Comparison of ENCODE assay signal across 25 cellular contexts in the genomic region with DNA sequence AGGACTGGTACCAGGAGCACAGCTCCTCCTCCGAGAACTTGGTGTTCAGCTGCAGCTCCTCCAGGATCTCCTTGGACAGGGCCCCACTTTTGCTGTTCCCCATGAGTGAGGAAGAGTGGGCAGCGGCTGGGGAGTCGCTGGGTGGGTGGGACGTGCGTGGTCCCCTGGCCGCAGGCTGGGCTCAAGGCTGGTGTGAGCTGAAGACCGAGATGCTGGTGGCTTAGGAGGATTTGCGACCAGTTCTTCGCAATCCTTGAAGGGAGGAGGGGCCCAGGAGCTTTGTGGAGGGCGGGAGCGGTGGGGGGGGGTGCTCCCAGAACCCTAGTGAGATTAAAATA. TPM values are rescaled to one million over a fixed set of nuclear protein-coding genes. Genes with fewer than 3 reads are reported as not detected.
DNase-seq lines count a peak whose midpoint lies in the region; ATAC-seq, FAIRE-seq and TF ChIP-seq lines count a peak whose summit lies in the region.
"Had no signal": no experiment of that assay in that cellular context is flagged by ENCODE, and none has a peak within 500 bp of the region (broad histone marks: within the 10 kb centered on the region; RNA-seq: fewer than 3 reads in every experiment).

Gene RCVRN, minus strand, starts transcription at position 194 of the 338 bp plus-strand sequence. Its CDS starts 91 bp downstream, at position 103.

- CTCF ChIA-PET in H1 (lab: Charles Lee; ENCODE audit: partially characterized antibody): interaction anchor here (0.8 to 10.8 kb wide), 16 partner anchors 13 to 381 kb away, joined by 3 to 101 read pairs (median 4); no protein-coding TSS in a partner anchor

- H3K27me3 Mint-ChIP-seq in GM23338 (ENCODE audit: insufficient read depth, low read depth, poor library complexity): peaks cover 9% of the 10 kb centered on the region
- H3K27me3 Mint-ChIP-seq in osteocyte (ENCODE audit: unreplicated experiment): no peaks in the 10 kb centered on the region
- H3K27me3 Mint-ChIP-seq: CD4-positive, CD25-positive, alpha-beta regulatory T cell had no signal

- H3K79me1 ChIP-seq in H1 (ENCODE audit: low read depth, low read length): no peaks in the 10 kb centered on the region
- no peaks in the 10 kb centered on the region for H3K79me1 ChIP-seq in mesenchymal stem cell (replicated peaks; ENCODE audit: low read length, poor library complexity, severe bottlenecking)

- H3K9me3 ChIP-seq in H1 (ENCODE audit: insufficient read depth in 2 of 2, low read depth in 1 of 2, low read length in 1 of 2): no peaks in the 10 kb centered on the region
- H3K9me3 ChIP-seq in mesenchymal stem cell (ENCODE audit: control insufficient read depth, low read length): no peaks in the 10 kb centered on the region
- H3K9me3 ChIP-seq: A549, HAP-1 had no signal

- no peak for TF ChIP-seq RAD21 in H1 (IDR thresholded peaks at IDR 0.05 in 1 of 2, conservative IDR thresholded peaks at IDR 0.05 in 1 of 2; ENCODE audit: low read depth in 2 of 2, low read length in 2 of 2)

- H4K20me1 ChIP-seq in GM23338 (replicated peaks; ENCODE audit: insufficient read depth) (no peaks in the 10 kb centered on the region), H1 (replicated peaks in 1 of 2; ENCODE audit: control insufficient read depth in 1 of 2, insufficient read depth in 2 of 2, low read length in 2 of 2) (no peaks in the 10 kb centered on the region)

- H2BK15ac ChIP-seq in H1 (ENCODE audit: low read length) (no peak within 1 kb of the TSS), mesenchymal stem cell (ENCODE audit: low read depth, poor library complexity, severe bottlenecking) (peak within 1 kb of the TSS; percentile 36)

- no peak within 1 kb of the TSS for H3K18ac ChIP-seq in H1 (ENCODE audit: extremely low read depth, low read length)
- H3K18ac ChIP-seq in mesenchymal stem cell (ENCODE audit: low read depth in 1 of 2, low read length in 2 of 2): peak within 1 kb of the TSS in 1 of 2 experiments; percentile 1

- no peaks in the 10 kb centered on the region for H3K79me2 ChIP-seq in GM23338 (replicated peaks; ENCODE audit: insufficient read depth)
- H3K79me2 ChIP-seq in H1 (ENCODE audit: control insufficient read depth in 1 of 2, insufficient read depth in 2 of 2, low read length in 2 of 2): no peaks in the 10 kb centered on the region

- ATAC-seq in GM23338 (no peak), HG02588 (IDR thresholded peaks at IDR 0.05; ENCODE audit: unreplicated experiment) (no peak)
- ATAC-seq: A549; CD8-positive, alpha-beta T cell; GM12878 had no signal

- H2AFZ ChIP-seq in GM23338 (peak within 1 kb of the TSS; percentile 18; the same call in 1 of the 2 replicates), H1 (ENCODE audit: low read length) (no peak within 1 kb of the TSS), mesenchymal stem cell (ENCODE audit: low read depth, low read length) (no peak within 1 kb of the TSS)
- H2AFZ ChIP-seq: GM23248 had no signal

- H3K4ac ChIP-seq in H1 (replicated peaks; ENCODE audit: insufficient read length, low read depth, low read length): peak within 1 kb of the TSS; percentile 48
- H3K4ac ChIP-seq in mesenchymal stem cell (ENCODE audit: low read depth in 1 of 2, low read length in 2 of 2): no peak within 1 kb of the TSS

- TF ChIP-seq POLR2A in H1 (IDR thresholded peaks at IDR 0.05; ENCODE audit: control extremely low read depth in 1 of 2, low read depth in 2 of 2, low read length in 2 of 2): no peak

- no peaks in the 10 kb centered on the region for H3K4me1 ChIP-seq in GM23338 (ENCODE audit: insufficient read depth)
- peaks cover 0 to 4% (median 2%) of the 10 kb centered on the region in 4 experiments; a peak in 3 of 7 replicates for H3K4me1 ChIP-seq in H1 (replicated peaks in 1 of 4; ENCODE audit: control insufficient read depth in 3 of 4, insufficient read depth in 4 of 4, low read length in 3 of 4)
- peaks cover 20% of the 10 kb centered on the region for H3K4me1 ChIP-seq in mesenchymal stem cell (ENCODE audit: control insufficient read depth, insufficient read depth, low read depth, low read length)
- H3K4me1 ChIP-seq: HAP-1 had no signal

- H2AK5ac ChIP-seq in H1 (ENCODE audit: low read depth, low read length): no peak within 1 kb of the TSS
- no peak within 1 kb of the TSS for H2AK5ac ChIP-seq in mesenchymal stem cell (ENCODE audit: low read length, severe bottlenecking)

- H3K4me3 ChIP-seq in GM23338: no peak within 1 kb of the TSS
- H3K4me3 ChIP-seq in H1 (ENCODE audit: extremely low read depth in 1 of 4, insufficient read depth in 2 of 4, low read depth in 3 of 4, low read length in 4 of 4): no peak within 1 kb of the TSS
- H3K4me3 ChIP-seq in mesenchymal stem cell (ENCODE audit: insufficient read depth in 1 of 2, low read depth in 1 of 2, low read length in 2 of 2): no peak within 1 kb of the TSS
- H3K4me3 ChIP-seq: A549, GM12878, GM23248, HAP-1 had no signal

- H3K4me2 ChIP-seq in GM23338 (no peak within 1 kb of the TSS), H1 (ENCODE audit: insufficient read depth in 1 of 2, low read depth in 2 of 2, low read length in 2 of 2) (no peak within 1 kb of the TSS), mesenchymal stem cell (ENCODE audit: low read length, poor library complexity, severe bottlenecking) (no peak within 1 kb of the TSS)
- H3K4me2 ChIP-seq: A549 had no signal

- H3K4me3 Mint-ChIP-seq in GM23338: no peak within 1 kb of the TSS
- no peak within 1 kb of the TSS for H3K4me3 Mint-ChIP-seq in osteocyte (ENCODE audit: unreplicated experiment)
- H3K4me3 Mint-ChIP-seq: CD4-positive, CD25-positive, alpha-beta regulatory T cell; CD8-positive, alpha-beta T cell; HFFc6 had no signal

- H4K8ac ChIP-seq in H1 (ENCODE audit: extremely low read depth, insufficient read depth, low read length): no peak within 1 kb of the TSS
- H4K8ac ChIP-seq in mesenchymal stem cell (ENCODE audit: low read length): peak within 1 kb of the TSS; percentile 31

- H4K91ac ChIP-seq in H1 (replicated peaks; ENCODE audit: insufficient read length, low read length) (no peak within 1 kb of the TSS), mesenchymal stem cell (ENCODE audit: low read length) (peak within 1 kb of the TSS; percentile 48)

- 70% methylated on average over 6 of the region's 11 CpGs; no CpG with 5 or more reads in 1 of the 2 experiments for WGBS in H1 (ENCODE audit: extremely low coverage in 1 of 2, insufficient coverage in 1 of 2, insufficient read length in 1 of 2, insufficient replicate concordance in 2 of 2, low coverage in 1 of 2, low lambda C conversion rate in 2 of 2, missing lambda C conversion rate in 1 of 2), 2 experiments
- 97% methylated on average over 11 of the region's 11 CpGs for WGBS in mesenchymal stem cell

- H3K27ac Mint-ChIP-seq in GM23338 (no peak within 1 kb of the TSS), osteocyte (ENCODE audit: unreplicated experiment) (no peak within 1 kb of the TSS)
- H3K27ac Mint-ChIP-seq: CD4-positive, CD25-positive, alpha-beta regulatory T cell; CD8-positive, alpha-beta T cell; HFFc6 had no signal

- no peak within 1 kb of the TSS for H3K56ac ChIP-seq in H1 (replicated peaks; ENCODE audit: insufficient read length, low read depth, low read length)

- TF ChIP-seq CTCF in GM23338 (conservative IDR thresholded peaks at IDR 0.05; ENCODE audit: low read depth in 2 of 2): no peak
- no peak for TF ChIP-seq CTCF in H1 (IDR thresholded peaks at IDR 0.05; ENCODE audit: control extremely low read depth in 1 of 3, insufficient read depth in 1 of 3, low read depth in 1 of 3, low read length in 3 of 3)
- no peak for TF ChIP-seq CTCF in osteocyte (IDR thresholded peaks at IDR 0.05)

- H4K5ac ChIP-seq in H1 (ENCODE audit: insufficient read length, low read depth, low read length): no peak within 1 kb of the TSS

- H3K9ac ChIP-seq in H1 (replicated peaks in 1 of 4; ENCODE audit: extremely low read depth in 1 of 4, low read depth in 3 of 4, low read length in 3 of 4) (no peak within 1 kb of the TSS; a peak in 1 of 7 replicates), mesenchymal stem cell (ENCODE audit: low read length) (no peak within 1 kb of the TSS)
- H3K9ac ChIP-seq: GM23248 had no signal

- H3K27me3 ChIP-seq in GM23338 (ENCODE audit: insufficient read depth) (no peaks in the 10 kb centered on the region), H1 (replicated peaks in 1 of 4; ENCODE audit: control insufficient read depth in 3 of 4, extremely low read depth in 1 of 4, insufficient read depth in 3 of 4, low read length in 3 of 4) (no peaks in the 10 kb centered on the region; a peak in 1 of 7 replicates), mesenchymal stem cell (ENCODE audit: control insufficient read depth in 1 of 2, insufficient read depth in 1 of 2, low read length in 2 of 2) (peaks cover 0 to 9% of the 10 kb centered on the region in 2 experiments)

- H2BK5ac ChIP-seq in H1 (ENCODE audit: low read depth, low read length): no peak within 1 kb of the TSS
- H2BK5ac ChIP-seq in mesenchymal stem cell (ENCODE audit: low read depth, low read length, poor library complexity, severe bottlenecking): no peak within 1 kb of the TSS

- H3K14ac ChIP-seq in H1 (ENCODE audit: insufficient read length) (no peak within 1 kb of the TSS), mesenchymal stem cell (ENCODE audit: low read length in 2 of 2) (no peak within 1 kb of the TSS)

- H2BK120ac ChIP-seq in H1 (replicated peaks; ENCODE audit: low read depth, low read length) (no peak within 1 kb of the TSS), mesenchymal stem cell (ENCODE audit: low read depth, low read length) (peak within 1 kb of the TSS; percentile 6)

- H3K23ac ChIP-seq in H1 (ENCODE audit: insufficient read length): no peak within 1 kb of the TSS
- no peak within 1 kb of the TSS for H3K23ac ChIP-seq in mesenchymal stem cell (ENCODE audit: low read length in 2 of 2)

- H3K27ac ChIP-seq in GM23338 (ENCODE audit: low read depth) (no peak within 1 kb of the TSS), H1 (ENCODE audit: low read depth, low read length) (no peak within 1 kb of the TSS), mesenchymal stem cell (ENCODE audit: low read length, poor library complexity, severe bottlenecking) (no peak within 1 kb of the TSS)
- H3K27ac ChIP-seq: GM23248 had no signal

- no peak within 1 kb of the TSS for H2BK20ac ChIP-seq in H1 (ENCODE audit: low read length)

- TF ChIP-seq EP300 in H1 (IDR thresholded peaks at IDR 0.05; ENCODE audit: borderline replicate concordance in 1 of 2, low read depth in 2 of 2, low read length in 2 of 2): no peak

- H3K36me3 ChIP-seq in GM23338 (ENCODE audit: insufficient read depth) (no peaks in the 10 kb centered on the region), H1 (ENCODE audit: control insufficient read depth in 2 of 4, insufficient read depth in 4 of 4, low read length in 3 of 4) (no peaks in the 10 kb centered on the region), mesenchymal stem cell (ENCODE audit: control insufficient read depth in 1 of 2, insufficient read depth in 2 of 2, low read depth in 1 of 2, low read length in 2 of 2) (peaks cover 0 to 3% of the 10 kb centered on the region in 2 experiments)
- H3K36me3 ChIP-seq: HAP-1 had no signal

- H3K9me3 Mint-ChIP-seq in GM23338 (no peaks in the 10 kb centered on the region; the same call in 2 of the 3 replicates), osteocyte (ENCODE audit: unreplicated experiment) (peaks cover 9% of the 10 kb centered on the region)
- H3K9me3 Mint-ChIP-seq: CD8-positive, alpha-beta T cell; HFFc6 had no signal

- no peaks in the 10 kb centered on the region for H3K23me2 ChIP-seq in H1 (ENCODE audit: low read depth, low read length)

- POLR2A ChIA-PET in H1 (lab: Charles Lee; ENCODE audit: partially characterized antibody): interaction anchor here (0.6 kb wide), 1 partner anchor 817 kb away, joined by 3 read pairs; no protein-coding TSS in a partner anchor

- H3K9me2 ChIP-seq in GM23338 (ENCODE audit: insufficient read depth): no peaks in the 10 kb centered on the region

- H3K4me1 Mint-ChIP-seq in GM23338 (peaks cover 19% of the 10 kb centered on the region), osteocyte (ENCODE audit: unreplicated experiment) (peaks cover 29% of the 10 kb centered on the region)
- H3K4me1 Mint-ChIP-seq: CD4-positive, CD25-positive, alpha-beta regulatory T cell had no signal

- H2BK12ac ChIP-seq in H1 (ENCODE audit: low read depth, low read length): no peak within 1 kb of the TSS
- H2BK12ac ChIP-seq in mesenchymal stem cell (ENCODE audit: low read length in 2 of 2): peak within 1 kb of the TSS; percentile 8 to 38

- no peaks in the 10 kb centered on the region for H3F3A ChIP-seq in GM23338 (replicated peaks; ENCODE audit: low read depth)

- no peak for DNase-seq in GM23338 (ENCODE audit: low spot score)
- DNase-seq in H1 (ENCODE audit: low read depth in 1 of 2, low spot score in 2 of 2): no peak
- no peak for DNase-seq in mesenchymal stem cell
- DNase-seq in osteocyte (ENCODE audit: extremely low spot score, unreplicated experiment): no peak
- no peak for DNase-seq in NCI-H146 treated with DMSO at 0.1 percent for 48 hours (lab: John Stamatoyannopoulos, UW; ENCODE audit: unreplicated experiment)
- DNase-seq in iPS-NIHi7 (ENCODE audit: extremely low spot score): no peak
- DNase-seq: 8988T; ACHN; C1 segment of cervical spinal cord; CD4-positive, CD25-positive, alpha-beta regulatory T cell; CD8-positive, alpha-beta T cell; DMS 273 treated with DMSO at 0.1 percent for 48 hours; DMS79; EL; GDM1; GM23248; HFFc6 had no signal

- H3K36me3 Mint-ChIP-seq in GM23338 (ENCODE audit: low read depth) (no peaks in the 10 kb centered on the region; the same call in 2 of the 3 replicates), osteocyte (ENCODE audit: unreplicated experiment) (peaks cover 3% of the 10 kb centered on the region)
- H3K36me3 Mint-ChIP-seq: CD4-positive, CD25-positive, alpha-beta regulatory T cell; CD8-positive, alpha-beta T cell had no signal

- no peak for FAIRE-seq in H1 (lab: Jason Lieb, UNC)
- FAIRE-seq: A549, D721Med, GM12878, GM19239, H54 had no signal

RNA-seq across cellular contexts. Expression of gene RCVRN, which starts in this region (rescaled TPM):
- not detected in 2 replicates for total RNA-seq in GM23338 (2014; rRNA removed; shearing (Covaris generic))
- not detected in 2 replicates for polyA plus RNA-seq in GM23338 (2016; fragmentation: Nextera tagmentation; extraction: Ambion mirVana)
- not detected in 2 replicates for total RNA-seq in H1 (2021; fragmentation: NEBNext Ultra II Directional; extraction: Animal tissue kit (Norgen Biotek cat#: 25700))
- polyA plus RNA-seq in H1 (2011; rRNA removed): not detected in 2 replicates
- polyA plus RNA-seq in H1 (2011; cell fraction: cytosol; rRNA removed): 0.03 TPM
- 0.04 TPM for polyA plus RNA-seq in H1 (2011; cell fraction: nucleus; rRNA removed)
- polyA plus RNA-seq in H1 (2012, experiment 1 of 2): not detected in 4 replicates
- not detected for polyA plus RNA-seq in H1 (2012, experiment 2 of 2)
- 0.08 TPM for polyA plus RNA-seq in H1 (2013, experiment 1 of 2)
- polyA plus RNA-seq in H1 (2013, experiment 2 of 2): not detected
- not detected in 2 replicates for polyA minus RNA-seq in H1 (2011; rRNA and poly(A)+ RNA removed)
- not detected for polyA minus RNA-seq in H1 (2011; cell fraction: cytosol; rRNA and poly(A)+ RNA removed)
- polyA minus RNA-seq in H1 (2011; cell fraction: nucleus; rRNA and poly(A)+ RNA removed): not detected
- polyA plus RNA-seq in mesenchymal stem cell (2013, experiment 1 of 2): 1.4 TPM
- polyA plus RNA-seq in mesenchymal stem cell (2013, experiment 2 of 2): 1.4 TPM
- total RNA-seq in osteocyte: 0.34 TPM in 1 of 2 replicates, not detected in the other
- total RNA-seq: CD4-positive, CD25-positive, alpha-beta regulatory T cell; GM23248; HFFc6 had no signal
- polyA plus RNA-seq: A549; BJ; CD4-positive, CD25-positive, alpha-beta regulatory T cell; GM23248 had no signal
